31 cellular contexts compared by ENCODE assay signal in the genomic region with DNA sequence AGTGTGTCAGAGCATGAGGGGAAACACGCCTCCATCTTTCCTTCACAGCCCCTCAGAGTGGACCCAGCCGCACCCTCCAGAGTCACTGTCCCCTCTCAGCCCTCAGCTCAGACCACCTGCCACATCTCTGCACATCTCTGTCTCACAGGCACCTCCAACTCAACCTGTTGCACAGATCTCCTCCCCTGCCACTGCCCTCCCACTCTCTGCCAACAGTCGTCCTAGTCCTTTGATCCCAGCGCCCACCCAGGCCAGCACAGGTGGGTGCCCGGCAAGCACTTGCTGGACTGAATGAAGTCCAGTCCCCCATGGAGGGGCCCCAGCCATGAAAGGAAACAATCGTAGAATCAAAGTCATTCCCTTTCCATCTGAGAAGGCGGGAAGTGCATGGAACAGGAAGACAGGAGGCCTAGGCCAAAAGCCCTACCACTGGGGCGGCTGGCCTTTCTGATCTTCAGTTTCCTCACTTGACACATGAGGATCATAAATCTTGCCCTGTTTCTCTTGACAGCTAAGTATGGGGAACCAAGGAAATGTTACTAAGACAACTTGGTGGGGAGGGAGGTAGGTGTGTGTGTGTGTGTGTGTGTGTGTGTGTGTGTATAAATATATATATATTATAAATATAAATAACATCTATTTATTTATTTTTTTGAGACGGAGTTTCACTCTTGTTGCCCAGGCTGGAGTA. TPM values are rescaled to one million over a fixed set of nuclear protein-coding genes. Genes with fewer than 3 reads are reported as not detected.
"Had no signal": no experiment of that assay in that cellular context is flagged by ENCODE, and none has a peak within 500 bp of the region (broad histone marks: within the 10 kb centered on the region; RNA-seq: fewer than 3 reads in every experiment).

No MANE protein-coding gene starts in this region.

- H3K27ac ChIP-seq: colonic mucosa, esophagus squamous epithelium, left lung, prostate gland, stomach, thyroid gland had no signal

- ATAC-seq: left cardiac atrium, left lung, mucosa of descending colon, sciatic nerve had no signal

- H3K27me3 ChIP-seq: colonic mucosa, right atrium auricular region, thyroid gland had no signal

- FAIRE-seq: keratinocyte had no signal

- H3K36me3 Mint-ChIP-seq: mesothelial cell of epicardium; natural killer cell treated with Interleukin-12 subunit alpha and Interleukin-12 subunit beta and Interleukin-15 and Interleukin-18, amount 100 ng/mL, for 72 hours had no signal

- H3K27ac Mint-ChIP-seq: dendritic cell treated with granulocyte-macrophage colony-stimulating factor and Interleukin-4, amounts not matched to agents 40 ng/mL and 50 ng/mL, for 4 days; mesothelial cell of epicardium; naive B cell; natural killer cell treated with Interleukin-12 subunit alpha and Interleukin-12 subunit beta and Interleukin-15 and Interleukin-18, amount 100 ng/mL, for 72 hours had no signal

- H3K4me3 ChIP-seq: colonic mucosa, esophagus squamous epithelium, left lung, mucosa of descending colon, prostate gland, right atrium auricular region, smooth muscle cell, stomach, thyroid gland had no signal

- DNase-seq: colonic mucosa; effector CD8-positive, alpha-beta T cell; erythroblast; esophagus squamous epithelium; foreskin melanocyte; left cardiac atrium; mesenchymal stem cell; mucosa of descending colon; naive B cell; nucleus accumbens; stimulated activated CD4-positive, alpha-beta T cell treated with anti-CD3 and anti-CD28 coated beads, Interleukin-12 subunit alpha, Interleukin-12 subunit beta, amount 100 ng/mL, for 4 hours; stimulated activated CD4-positive, alpha-beta T cell treated with anti-CD3 and anti-CD28 coated beads, Interleukin-1b, Interleukin-23, amount 100 ng/mL, for 48 hours; stimulated activated CD4-positive, alpha-beta T cell treated with anti-CD3 and anti-CD28 coated beads, Interleukin-4, amount 100 ng/mL, for 1 hour; stimulated activated CD8-positive, alpha-beta memory T cell treated with anti-CD3 and anti-CD28 coated beads, Interleukin-4, amount 100 ng/mL, for 48 hours; stimulated activated naive CD4-positive, alpha-beta T cell; stomach; thyroid gland; trophoblast cell had no signal

- H3K4me1 ChIP-seq: colonic mucosa, esophagus squamous epithelium, left lung, prostate gland, stomach had no signal

- H3K36me3 ChIP-seq: colonic mucosa, esophagus squamous epithelium, left lung, prostate gland, right atrium auricular region, stomach, thyroid gland had no signal

- H3K9me3 Mint-ChIP-seq: dendritic cell treated with granulocyte-macrophage colony-stimulating factor and Interleukin-4, amounts not matched to agents 40 ng/mL and 50 ng/mL, for 4 days; mesothelial cell of epicardium; natural killer cell treated with Interleukin-12 subunit alpha and Interleukin-12 subunit beta and Interleukin-15 and Interleukin-18, amount 100 ng/mL, for 72 hours had no signal

- H3K4me3 Mint-ChIP-seq: dendritic cell treated with granulocyte-macrophage colony-stimulating factor and Interleukin-4, amounts not matched to agents 40 ng/mL and 50 ng/mL, for 4 days; mesothelial cell of epicardium; naive B cell; natural killer cell treated with Interleukin-12 subunit alpha and Interleukin-12 subunit beta and Interleukin-15 and Interleukin-18, amount 100 ng/mL, for 72 hours; neural crest cell had no signal

- H3K4me1 Mint-ChIP-seq: mesothelial cell of epicardium, naive B cell, neural crest cell had no signal

- H3K4me2 ChIP-seq: smooth muscle cell had no signal

- H3K9me3 ChIP-seq: colonic mucosa, esophagus squamous epithelium, left lung, mucosa of descending colon, prostate gland, right atrium auricular region, thyroid gland had no signal

RNA-seq across cellular contexts. Expression of a gene that starts 28.1 kb away (rescaled TPM):
- total RNA-seq: esophagus squamous epithelium; lung microvascular endothelial cell; natural killer cell treated with Interleukin-12 subunit alpha and Interleukin-12 subunit beta and Interleukin-15 and Interleukin-18, amount 100 ng/mL, for 72 hours; osteocyte; sciatic nerve; smooth muscle cell; urinary bladder had no signal
- polyA plus RNA-seq: keratinocyte, urinary bladder had no signal
